Comparison of ENCODE assay signal across 14 cellular contexts in the genomic region with DNA sequence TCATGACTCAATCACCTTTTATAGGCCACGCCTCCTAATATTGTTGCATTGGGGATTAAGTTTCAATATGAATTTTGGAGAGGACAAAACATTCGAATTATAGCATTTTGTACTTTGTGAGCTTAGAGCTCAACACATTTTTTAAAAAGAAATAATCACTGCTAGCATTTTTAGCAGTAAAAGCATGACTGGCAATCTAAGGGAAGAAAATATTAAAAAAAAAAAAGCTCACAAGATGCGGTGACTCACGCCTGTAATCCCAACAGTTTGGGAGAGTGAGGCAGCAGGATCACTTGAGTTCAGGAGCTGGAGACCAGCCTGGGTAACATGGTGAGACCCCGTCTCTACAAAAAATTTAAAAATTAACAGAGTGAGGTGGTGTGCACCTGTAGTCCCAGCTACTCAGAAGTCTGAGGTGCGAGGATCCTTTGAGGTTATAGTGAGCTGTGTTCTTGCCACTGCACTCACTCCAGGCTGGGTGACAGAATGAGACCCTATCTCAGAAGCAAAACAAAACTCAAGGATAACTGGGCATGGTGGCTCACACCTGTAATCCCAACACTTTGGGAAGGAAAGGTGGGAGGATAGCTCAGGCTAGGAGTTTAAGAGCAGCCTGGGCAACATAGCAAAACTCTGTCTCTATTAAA. TPM values are rescaled to one million over a fixed set of nuclear protein-coding genes. Genes with fewer than 3 reads are reported as not detected.
DNase-seq lines count a peak whose midpoint lies in the region; ATAC-seq, FAIRE-seq and TF ChIP-seq lines count a peak whose summit lies in the region.
"Had no signal": no experiment of that assay in that cellular context is flagged by ENCODE, and none has a peak within 500 bp of the region (broad histone marks: within the 10 kb centered on the region; RNA-seq: fewer than 3 reads in every experiment).

No MANE protein-coding gene starts in this region.

- H3K4me3 ChIP-seq in epithelial cell of esophagus (ENCODE audit: low read length) = no peak overlapping the region

- no peak overlapping the region for H3K4me3 Mint-ChIP-seq in activated naive CD4-positive, alpha-beta T cell treated with anti-CD3 and anti-CD28 coated beads, Interleukin-2, amount 10 ng/mL, durations not matched to agents 7 days and 5 days
- peak overlapping the region in 1 of 2 donors; percentile 14 for H3K4me3 Mint-ChIP-seq in stimulated activated naive B cell treated with anti-CD40 and anti-IgM and Interleukin-4, amounts not matched to agents 10 μg/mL and 1 μg/mL and 100 μg/mL, for 72 hours
- no peak overlapping the region for H3K4me3 Mint-ChIP-seq in type B pancreatic cell

- peak overlapping the region; percentile 87 for H3K27ac Mint-ChIP-seq in activated naive CD4-positive, alpha-beta T cell treated with anti-CD3 and anti-CD28 coated beads, Interleukin-2, amount 10 ng/mL, durations not matched to agents 7 days and 5 days
- H3K27ac Mint-ChIP-seq in stimulated activated naive B cell treated with anti-CD40 and anti-IgM and Interleukin-4, amounts not matched to agents 10 μg/mL and 1 μg/mL and 100 μg/mL, for 72 hours = peak overlapping the region; percentile 65
- no peak overlapping the region for H3K27ac Mint-ChIP-seq in type B pancreatic cell
- H3K27ac Mint-ChIP-seq: progenitor cell of endocrine pancreas had no signal

- no peak for FAIRE-seq in RCC 7860 (lab: Jason Lieb, UNC)

- ATAC-seq in stimulated activated naive B cell treated with anti-CD40 and anti-IgM and Interleukin-4, amounts not matched to agents 10 μg/mL and 1 μg/mL and 100 μg/mL, for 72 hours (replicated peaks) = no peak

- H3K27ac ChIP-seq in VCaP = peak overlapping the region; percentile 32; the same call in 1 of the 2 replicates

- H3K9me3 Mint-ChIP-seq in activated naive CD4-positive, alpha-beta T cell treated with anti-CD3 and anti-CD28 coated beads, Interleukin-2, amount 10 ng/mL, durations not matched to agents 7 days and 5 days = no peaks in the 10 kb centered on the region
- peaks cover 0 to 4% of the 10 kb centered on the region in 2 donors for H3K9me3 Mint-ChIP-seq in stimulated activated naive B cell treated with anti-CD40 and anti-IgM and Interleukin-4, amounts not matched to agents 10 μg/mL and 1 μg/mL and 100 μg/mL, for 72 hours
- H3K9me3 Mint-ChIP-seq in type B pancreatic cell = no peaks in the 10 kb centered on the region

- TF ChIP-seq CTCF in VCaP (conservative IDR thresholded peaks at IDR 0.05) = no peak
- TF ChIP-seq CTCF in epithelial cell of esophagus (IDR thresholded peaks at IDR 0.05; ENCODE audit: insufficient read depth, low read depth, low read length, missing control alignments) = no peak
- TF ChIP-seq CTCF in type B pancreatic cell (conservative IDR thresholded peaks at IDR 0.05) = no peak
- TF ChIP-seq CTCF in GM20000 (IDR thresholded peaks at IDR 0.05; ENCODE audit: extremely low read depth, missing control alignments) = no peak

- H3K4me1 Mint-ChIP-seq in activated naive CD4-positive, alpha-beta T cell treated with anti-CD3 and anti-CD28 coated beads, Interleukin-2, amount 10 ng/mL, durations not matched to agents 7 days and 5 days = peaks cover 63% of the 10 kb centered on the region
- peaks cover 29 to 59% of the 10 kb centered on the region in 2 donors for H3K4me1 Mint-ChIP-seq in stimulated activated naive B cell treated with anti-CD40 and anti-IgM and Interleukin-4, amounts not matched to agents 10 μg/mL and 1 μg/mL and 100 μg/mL, for 72 hours
- no peaks in the 10 kb centered on the region for H3K4me1 Mint-ChIP-seq in type B pancreatic cell (ENCODE audit: unreplicated experiment)

- CTCF ChIA-PET in activated naive CD4-positive, alpha-beta T cell treated with anti-CD3 and anti-CD28 coated beads, Interleukin-2, amount 10 ng/mL, durations not matched to agents 7 days and 5 days (lab: Charles Lee) = interaction anchor here (0.8 to 1.7 kb wide), 9 partner anchors 9 to 132 kb away, joined by 3 to 19 read pairs (median 6); partner anchors contain the start of gene DIPK1A

- no peak for DNase-seq in activated naive CD4-positive, alpha-beta T cell treated with anti-CD3 and anti-CD28 coated beads, Interleukin-2, amount 10 ng/mL, durations not matched to agents 7 days and 5 days
- no peak for DNase-seq in activated naive CD4-positive, alpha-beta T cell (lab: John Stamatoyannopoulos, UW)
- peak; percentile 50 for DNase-seq in epithelial cell of esophagus (ENCODE audit: low read depth)
- DNase-seq in stimulated activated naive B cell treated with anti-CD40 and anti-IgM and Interleukin-4, amounts not matched to agents 10 μg/mL and 1 μg/mL and 100 μg/mL, for 72 hours = no peak
- DNase-seq in type B pancreatic cell (ENCODE audit: extremely low spot score, unreplicated experiment) = no peak
- DNase-seq in GM20000 (ENCODE audit: low spot score) = no peak
- DNase-seq in RCC 7860 (ENCODE audit: low spot score) = no peak
- DNase-seq: activated T-cell treated with anti-CD3 and anti-CD28 coated beads, Interleukin-2, amount 50 U/mL, for 48 hours; GDM1; H7; NCI-H526 treated with DMSO at 0.1 percent for 48 hours; Right ventricle myocardium superior had no signal

- peaks cover 15% of the 10 kb centered on the region for H3K36me3 Mint-ChIP-seq in activated naive CD4-positive, alpha-beta T cell treated with anti-CD3 and anti-CD28 coated beads, Interleukin-2, amount 10 ng/mL, durations not matched to agents 7 days and 5 days
- peaks cover 0 to 6% of the 10 kb centered on the region in 2 donors for H3K36me3 Mint-ChIP-seq in stimulated activated naive B cell treated with anti-CD40 and anti-IgM and Interleukin-4, amounts not matched to agents 10 μg/mL and 1 μg/mL and 100 μg/mL, for 72 hours
- H3K36me3 Mint-ChIP-seq in type B pancreatic cell = no peaks in the 10 kb centered on the region

- H3K27me3 Mint-ChIP-seq in activated naive CD4-positive, alpha-beta T cell treated with anti-CD3 and anti-CD28 coated beads, Interleukin-2, amount 10 ng/mL, durations not matched to agents 7 days and 5 days = no peaks in the 10 kb centered on the region
- no peaks in the 10 kb centered on the region for H3K27me3 Mint-ChIP-seq in stimulated activated naive B cell treated with anti-CD40 and anti-IgM and Interleukin-4, amounts not matched to agents 10 μg/mL and 1 μg/mL and 100 μg/mL, for 72 hours
- H3K27me3 Mint-ChIP-seq in type B pancreatic cell = no peaks in the 10 kb centered on the region
- H3K27me3 Mint-ChIP-seq: progenitor cell of endocrine pancreas had no signal

RNA-seq across cellular contexts. Expression of gene DIPK1A, which starts 28.8 kb away (rescaled TPM):
- 4.6 and 9.8 TPM in 2 replicates for total RNA-seq in type B pancreatic cell (ENCODE audit: low replicate concordance)
